ENCODE assay signal across 33 cellular contexts in the genomic region with DNA sequence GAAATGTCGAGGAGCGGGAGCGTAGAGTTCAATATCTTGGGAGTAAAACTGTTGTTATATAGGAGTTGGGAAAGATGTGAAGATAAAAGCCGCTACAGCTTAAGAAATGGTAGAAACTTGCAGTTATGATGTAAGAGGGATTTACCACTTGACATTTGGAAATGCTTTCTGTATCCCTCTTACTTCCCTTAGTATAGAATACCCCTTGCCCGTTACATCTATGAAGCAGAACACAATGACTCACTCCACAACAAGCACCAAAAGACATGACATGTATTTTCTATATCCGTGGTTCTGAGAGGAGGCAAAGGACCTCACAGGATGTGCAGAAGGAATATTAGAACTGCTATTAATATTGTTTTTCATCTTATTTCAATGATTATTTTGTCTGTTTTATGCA.
"Had no signal": no experiment of that assay in that cellular context is flagged by ENCODE, and none has a peak within 500 bp of the region (broad histone marks: within the 10 kb centered on the region; RNA-seq: fewer than 3 reads in every experiment).

No MANE protein-coding gene starts in this region.

- H3K4me1 Mint-ChIP-seq: activated CD4-positive, alpha-beta memory T cell treated with anti-CD3 and anti-CD28 coated beads, Interleukin-2, amount 10 ng/mL, durations not matched to agents 7 days and 5 days; activated naive CD8-positive, alpha-beta T cell treated with anti-CD3 and anti-CD28 coated beads for 36 hours; activated T-helper 17 cell treated with anti-CD3 and anti-CD28 coated beads, Interleukin-2, amount 50 U/mL, for 72 hours; central memory CD8-positive, alpha-beta T cell; WTC11 had no signal

- H3K9me3 Mint-ChIP-seq: activated CD4-positive, alpha-beta memory T cell treated with anti-CD3 and anti-CD28 coated beads, Interleukin-2, amount 10 ng/mL, durations not matched to agents 7 days and 5 days; activated naive CD8-positive, alpha-beta T cell treated with anti-CD3 and anti-CD28 coated beads for 36 hours; central memory CD8-positive, alpha-beta T cell; WTC11 had no signal

- H3K27me3 Mint-ChIP-seq: activated CD4-positive, alpha-beta memory T cell treated with anti-CD3 and anti-CD28 coated beads, Interleukin-2, amount 10 ng/mL, durations not matched to agents 7 days and 5 days had no signal

- DNase-seq: activated CD4-positive, alpha-beta memory T cell treated with anti-CD3 and anti-CD28 coated beads, Interleukin-2, amount 10 ng/mL, durations not matched to agents 7 days and 5 days; activated CD4-positive, alpha-beta T cell treated with anti-CD3 and anti-CD28 coated beads for 4 hours; activated CD4-positive, alpha-beta T cell treated with anti-CD3 and anti-CD28 coated beads, Interleukin-2, amount 50 U/mL, for 1 hour; activated effector memory CD4-positive, alpha-beta T cell treated with anti-CD3 and anti-CD28 coated beads, Interleukin-2, amount 50 U/mL, for 16 hours; activated naive CD4-positive, alpha-beta T cell; activated naive CD4-positive, alpha-beta T cell treated with anti-CD3 and anti-CD28 coated beads, Interleukin-2, amount 50 U/mL, for 16 hours; activated naive CD8-positive, alpha-beta T cell treated with anti-CD3 and anti-CD28 coated beads for 36 hours; activated T-cell treated with anti-CD3 and anti-CD28 coated beads, Interleukin-2, amount 50 U/mL, for 1 hour; activated T-cell treated with anti-CD3 and anti-CD28 coated beads, Interleukin-2, amount 50 U/mL, for 72 hours; amygdala; colonic mucosa; MM.1S; NCI-H1092 treated with DMSO at 0.1 percent for 48 hours; NCI-H1417; NCI-H146; NCI-H187 treated with DMSO at 0.1 percent for 48 hours; NCI-H2081; NCI-H226; NCI-H446 treated with DMSO at 0.1 percent for 48 hours; NCI-H524; NCI-H69; NCI-H82; PC-9; SJCRH30; T1000 had no signal

- H3K27me3 ChIP-seq: ascending aorta, colonic mucosa, SJCRH30 had no signal

- H3K36me3 Mint-ChIP-seq: activated naive CD8-positive, alpha-beta T cell treated with anti-CD3 and anti-CD28 coated beads for 36 hours; WTC11 had no signal

- H3K4me3 ChIP-seq: ascending aorta, cardiac muscle cell, colonic mucosa, PC-9, SJCRH30, SK-N-MC had no signal

- H3K27ac ChIP-seq: ascending aorta, cardiac muscle cell, colonic mucosa, KMS-11, PC-9, RWPE1, SJCRH30, SK-N-MC had no signal

- H3K27ac Mint-ChIP-seq: activated CD4-positive, alpha-beta memory T cell treated with anti-CD3 and anti-CD28 coated beads, Interleukin-2, amount 10 ng/mL, durations not matched to agents 7 days and 5 days; activated naive CD8-positive, alpha-beta T cell treated with anti-CD3 and anti-CD28 coated beads for 36 hours; activated T-cell treated with anti-CD3 and anti-CD28 coated beads, Interleukin-2, amount 50 U/mL, for 72 hours; activated T-helper 17 cell treated with anti-CD3 and anti-CD28 coated beads, Interleukin-2, amount 50 U/mL, for 72 hours; WTC11 had no signal

- H3K4me3 Mint-ChIP-seq: activated CD4-positive, alpha-beta memory T cell treated with anti-CD3 and anti-CD28 coated beads, Interleukin-2, amount 10 ng/mL, durations not matched to agents 7 days and 5 days; activated naive CD8-positive, alpha-beta T cell treated with anti-CD3 and anti-CD28 coated beads for 36 hours; activated T-cell treated with anti-CD3 and anti-CD28 coated beads, Interleukin-2, amount 50 U/mL, for 72 hours; activated T-helper 17 cell treated with anti-CD3 and anti-CD28 coated beads, Interleukin-2, amount 50 U/mL, for 72 hours; central memory CD8-positive, alpha-beta T cell; WTC11 had no signal
